ENCODE assay signal across 8 cellular contexts in the genomic region with DNA sequence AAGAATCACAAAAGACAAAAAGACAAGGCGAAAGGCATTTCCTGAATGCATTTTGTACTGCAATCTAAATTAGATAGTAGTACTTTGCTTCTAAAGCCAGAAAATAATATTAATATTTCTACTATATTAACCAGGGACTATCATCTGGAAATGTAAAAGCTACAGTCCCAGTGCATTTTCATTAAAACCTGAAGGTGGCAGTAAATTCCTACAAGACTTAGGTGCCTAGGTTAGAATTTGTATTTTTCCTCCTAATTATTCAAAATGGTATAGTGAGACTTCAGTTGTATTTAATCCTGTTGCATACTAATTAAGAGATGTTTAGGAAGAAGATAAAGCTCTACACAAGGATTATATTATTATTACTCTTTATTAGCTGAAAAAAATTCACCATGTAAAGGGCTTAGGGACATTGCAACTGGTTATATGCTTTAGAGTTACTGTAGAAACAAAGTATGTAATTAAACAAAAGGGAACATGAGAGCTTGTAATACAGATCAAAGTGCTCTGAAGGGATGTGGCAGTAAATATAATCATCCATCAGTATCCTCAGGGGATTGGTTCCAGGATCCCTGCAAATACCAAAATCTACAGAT. TPM values are rescaled to one million over a fixed set of nuclear protein-coding genes. Genes with fewer than 3 reads are reported as not detected.
DNase-seq lines count a peak whose midpoint lies in the region; ATAC-seq and TF ChIP-seq lines count a peak whose summit lies in the region.

No MANE protein-coding gene starts in this region.

- H3K4me3 ChIP-seq in body of pancreas = no peak overlapping the region
- no peak overlapping the region for H3K4me3 ChIP-seq in prostate gland

- DNase-seq in NCI-H82 (lab: John Stamatoyannopoulos, UW) (peak; percentile 23), NCI-H82 treated with DMSO at 0.1 percent for 48 hours (lab: John Stamatoyannopoulos, UW; ENCODE audit: unreplicated experiment) (no peak), M059J (ENCODE audit: low read depth) (peak; percentile 15), body of pancreas (no peak), prostate gland (ENCODE audit: low spot score) (no peak)
- DNase-seq in stimulated activated effector memory CD8-positive, alpha-beta T cell treated with anti-CD3 and anti-CD28 coated beads, Interleukin-12 subunit alpha, Interleukin-12 subunit beta, amount 100 ng/mL, for 72 hours (ENCODE audit: low spot score in 2 of 2) = no peak
- DNase-seq in activated CD8-positive, alpha-beta memory T cell treated with anti-CD3 and anti-CD28 coated beads for 24 hours = no peak
- DNase-seq in stimulated activated CD8-positive, alpha-beta memory T cell treated with anti-CD3 and anti-CD28 coated beads, Interleukin-4, amount 100 ng/mL, for 48 hours = no peak

- H3K27ac ChIP-seq in body of pancreas = no peak overlapping the region
- H3K27ac ChIP-seq in prostate gland = no peak overlapping the region

- no peak for ATAC-seq in body of pancreas
- ATAC-seq in stimulated activated effector memory CD8-positive, alpha-beta T cell treated with anti-CD3 and anti-CD28 coated beads, Interleukin-12 subunit alpha, Interleukin-12 subunit beta, amount 100 ng/mL, for 72 hours = no peak

- H3K9me3 Mint-ChIP-seq in stimulated activated effector memory CD8-positive, alpha-beta T cell treated with anti-CD3 and anti-CD28 coated beads, Interleukin-12 subunit alpha, Interleukin-12 subunit beta, amount 100 ng/mL, for 72 hours = no peaks in the 10 kb centered on the region

- peaks cover 3% of the 10 kb centered on the region for H3K4me1 ChIP-seq in body of pancreas
- H3K4me1 ChIP-seq in prostate gland (replicated peaks) = no peaks in the 10 kb centered on the region

- no peak overlapping the region for H3K4me3 Mint-ChIP-seq in stimulated activated effector memory CD8-positive, alpha-beta T cell treated with anti-CD3 and anti-CD28 coated beads, Interleukin-12 subunit alpha, Interleukin-12 subunit beta, amount 100 ng/mL, for 72 hours

- H3K9me3 ChIP-seq in body of pancreas = no peaks in the 10 kb centered on the region
- H3K9me3 ChIP-seq in prostate gland = no peaks in the 10 kb centered on the region

- H3K27ac Mint-ChIP-seq in stimulated activated effector memory CD8-positive, alpha-beta T cell treated with anti-CD3 and anti-CD28 coated beads, Interleukin-12 subunit alpha, Interleukin-12 subunit beta, amount 100 ng/mL, for 72 hours = no peak overlapping the region

- intact Hi-C loops in body of pancreas (cut with DNase I) (no loop called here), prostate gland (cut with DNase I) (no loop called here)

- TF ChIP-seq CTCF in body of pancreas (IDR thresholded peaks at IDR 0.05) (peak in 6 of 7 experiments; percentile 21 to 47 (median 44)), prostate gland (IDR thresholded peaks at IDR 0.05) (peak in 3 of 4 experiments; percentile 29 to 39 (median 38))

- H3K4me1 Mint-ChIP-seq in stimulated activated effector memory CD8-positive, alpha-beta T cell treated with anti-CD3 and anti-CD28 coated beads, Interleukin-12 subunit alpha, Interleukin-12 subunit beta, amount 100 ng/mL, for 72 hours = no peaks in the 10 kb centered on the region

- H3K36me3 ChIP-seq in body of pancreas (replicated peaks in 1 of 2; ENCODE audit: insufficient read depth in 1 of 2, low read depth in 2 of 2) (no peaks in the 10 kb centered on the region), prostate gland (no peaks in the 10 kb centered on the region)

- H3K27me3 ChIP-seq in body of pancreas (no peaks in the 10 kb centered on the region), prostate gland (replicated peaks; ENCODE audit: insufficient read depth) (no peaks in the 10 kb centered on the region)

- WGBS in body of pancreas, 2 donors = 49 to 62% methylated on average over 1 of the region's 1 CpG
- WGBS in prostate gland = 78% methylated on average over 1 of the region's 1 CpG

- H3K36me3 Mint-ChIP-seq in stimulated activated effector memory CD8-positive, alpha-beta T cell treated with anti-CD3 and anti-CD28 coated beads, Interleukin-12 subunit alpha, Interleukin-12 subunit beta, amount 100 ng/mL, for 72 hours = no peaks in the 10 kb centered on the region

- TF ChIP-seq POLR2A in body of pancreas (IDR thresholded peaks at IDR 0.05) = no peak
- no peak for TF ChIP-seq POLR2A in prostate gland (IDR thresholded peaks at IDR 0.05)

RNA-seq across cellular contexts. Expression of a gene that starts 53.6 kb away (rescaled TPM):
- total RNA-seq in M059J (2014; rRNA removed; shearing (Covaris generic)) = 4.1 and 5.5 TPM in 2 replicates
- total RNA-seq in body of pancreas = 1 to 10 TPM; 4.3 to 5.2 TPM
- total RNA-seq in prostate gland = 1 to 10 TPM; 5.2 to 6.6 TPM

Comparison
In these comparisons a context has a peak if more than half of its experiments do, and no peak if none do; other contexts are left out.
1. DNase-seq: peak in NCI-H82 (single experiment) and M059J (single experiment); none in NCI-H82 treated with DMSO at 0.1 percent for 48 hours (single experiment), body of pancreas (0 of 4), prostate gland (single experiment), stimulated activated effector memory CD8-positive, alpha-beta T cell treated with anti-CD3 and anti-CD28 coated beads, Interleukin-12 subunit alpha, Interleukin-12 subunit beta, amount 100 ng/mL, for 72 hours (0 of 2), activated CD8-positive, alpha-beta memory T cell treated with anti-CD3 and anti-CD28 coated beads for 24 hours (single experiment) and stimulated activated CD8-positive, alpha-beta memory T cell treated with anti-CD3 and anti-CD28 coated beads, Interleukin-4, amount 100 ng/mL, for 48 hours (single experiment).